In the genomic region with DNA sequence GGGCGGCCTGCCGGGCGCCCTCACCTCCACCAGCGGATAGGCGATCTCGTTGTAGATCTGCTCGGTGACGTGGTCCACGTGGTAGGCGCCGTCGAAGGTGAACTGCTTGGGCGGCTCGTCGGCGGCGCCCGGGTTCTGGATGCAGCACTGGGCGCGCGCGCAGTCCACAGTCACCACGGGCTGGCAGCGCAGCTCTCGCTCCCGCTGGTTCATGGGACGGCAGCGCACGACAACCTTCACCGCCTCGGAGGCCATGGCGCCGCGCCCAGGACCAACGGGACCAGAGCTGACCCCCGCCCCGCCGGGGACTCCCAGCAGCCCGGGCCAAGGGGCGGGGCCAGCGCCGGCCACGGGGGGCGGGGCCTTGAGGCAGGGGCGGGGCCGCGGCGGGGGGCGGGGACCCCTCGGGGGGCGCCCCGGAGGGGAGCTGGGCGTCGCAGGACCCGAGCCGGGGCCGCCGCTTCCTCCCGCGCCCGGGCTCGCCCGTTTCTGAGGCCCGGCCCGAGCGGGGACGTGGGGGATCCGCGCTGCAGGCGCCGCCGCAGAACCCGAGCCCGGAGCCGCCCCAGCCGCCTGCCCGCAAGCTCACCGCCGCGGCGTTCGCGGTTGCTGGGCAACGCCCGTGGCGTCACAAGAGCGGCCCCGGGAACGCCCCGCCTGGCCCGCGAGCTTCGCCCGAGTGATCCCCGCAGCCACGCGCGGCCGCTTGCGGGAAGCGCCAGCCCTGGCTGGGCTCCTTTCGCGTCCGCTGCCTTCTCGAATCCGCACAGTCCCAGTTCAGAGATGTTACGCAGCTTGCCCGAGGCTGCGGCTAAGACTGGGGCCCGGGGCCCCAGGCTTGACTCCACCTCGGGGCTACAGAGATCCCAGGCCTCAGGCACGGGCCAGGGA, we compare ENCODE assay signal across 8 cellular contexts. TPM values are rescaled to one million over a fixed set of nuclear protein-coding genes. Genes with fewer than 3 reads are reported as not detected.
DNase-seq lines count a peak whose midpoint lies in the region; ATAC-seq lines count a peak whose summit lies in the region.

A gene (minus strand): TSS at position 556 of the 891 bp plus-strand sequence. CDS start 301 bp downstream, at position 255.

- ATAC-seq in right cardiac atrium: peak; percentile 86 to 88
- ATAC-seq in HG03025 (IDR thresholded peaks at IDR 0.05; ENCODE audit: low FRiP score, unreplicated experiment): no peak
- ATAC-seq in GM21367 (IDR thresholded peaks at IDR 0.05; ENCODE audit: unreplicated experiment): no peak

- no peaks in the 10 kb centered on the region for H3K4me1 ChIP-seq in right cardiac atrium (ENCODE audit: control insufficient read depth, insufficient read depth, low read length)

- intact Hi-C loops in right cardiac atrium (cut with DNase I): no loop called here

- no peaks in the 10 kb centered on the region for H3K27me3 ChIP-seq in right cardiac atrium (ENCODE audit: control insufficient read depth, insufficient read depth)

- 2% methylated on average over 112 of the region's 112 CpGs for WGBS in right cardiac atrium

- peak; percentile 93 for DNase-seq in COLO668 (lab: John Stamatoyannopoulos, UW; ENCODE audit: unreplicated experiment)
- peak in 54 of 76 experiments; percentile 7 to 71 (median 45) for DNase-seq in HUDEP-2 (lab: John Stamatoyannopoulos, UW; ENCODE audit: unreplicated experiment in 76 of 76)
- DNase-seq in T-helper 2 cell: peak in 4 of 5 experiments; percentile 42 to 72 (median 62)
- DNase-seq in anterior cingulate cortex (lab: John Stamatoyannopoulos, UW): peak in 46 of 58 donors; percentile 10 to 75 (median 46)
- DNase-seq in right cardiac atrium: peak; percentile 86 to 94 (median 93)
- DNase-seq in retina: peak; percentile 85

- H3K27ac ChIP-seq in right cardiac atrium (ENCODE audit: low read length): no peak within 1 kb of the TSS

- H3K9me3 ChIP-seq in right cardiac atrium (ENCODE audit: control insufficient read depth, low read length): no peaks in the 10 kb centered on the region

- H3K4me3 ChIP-seq in right cardiac atrium (ENCODE audit: low read length): peak within 1 kb of the TSS; percentile 55

RNA-seq across cellular contexts. Expression of the gene that starts here (rescaled TPM):
- 1 to 10 TPM; 2.0 to 4.8 (median 3.6) TPM for total RNA-seq in right cardiac atrium
- polyA plus RNA-seq in right cardiac atrium: 6.4 TPM

Comparison
In these comparisons a context has a peak if more than half of its experiments do, and no peak if none do; other contexts are left out.
1. ATAC-seq: peak in right cardiac atrium (2 of 2); none in HG03025 (single experiment) and GM21367 (single experiment).
2. Peak in every context shown above with its lines, with median percentiles within 50 percentile points of each other: DNase-seq.